In the genomic region with DNA sequence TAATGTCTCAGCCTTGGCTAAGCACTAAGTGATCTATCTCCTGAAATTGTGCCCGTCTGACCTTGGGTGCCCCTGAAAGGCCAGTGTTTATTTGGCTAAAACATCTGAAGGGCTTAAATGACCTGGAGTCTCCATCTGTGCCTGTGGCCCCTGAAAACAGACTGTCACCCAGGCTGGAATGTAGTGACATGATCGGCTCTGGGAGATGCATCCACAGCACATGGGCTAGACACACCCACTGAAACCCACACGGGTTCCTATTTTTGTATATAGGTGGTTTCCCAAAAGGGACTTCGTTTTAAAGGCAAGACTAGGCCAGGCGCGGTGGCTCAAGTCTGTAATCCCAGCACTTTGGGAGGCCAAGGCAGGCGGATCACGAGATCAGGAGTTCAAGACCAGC, we compare ENCODE assay signal across 9 cellular contexts. TPM values are rescaled to one million over a fixed set of nuclear protein-coding genes. Genes with fewer than 3 reads are reported as not detected.
A peak's percentile ranks its signal among the peaks of the same experiment; 100 is the strongest.
DNase-seq lines count a peak whose midpoint lies in the region; ATAC-seq and TF ChIP-seq lines count a peak whose summit lies in the region.
"Had no signal": no experiment of that assay in that cellular context is flagged by ENCODE, and none has a peak within 500 bp of the region (broad histone marks: within the 10 kb centered on the region; RNA-seq: fewer than 3 reads in every experiment).

No MANE protein-coding gene starts in this region.

- peak overlapping the region; percentile 79 to 88 (median 85) for H3K27ac Mint-ChIP-seq in CD4-positive, CD25-positive, alpha-beta regulatory T cell

- no peaks in the 10 kb centered on the region for H3K36me3 Mint-ChIP-seq in CD4-positive, CD25-positive, alpha-beta regulatory T cell

- peaks cover 3 to 47% (median 16%) of the 10 kb centered on the region in 4 donors for H3K4me1 Mint-ChIP-seq in CD4-positive, CD25-positive, alpha-beta regulatory T cell

- peak overlapping the region in 3 of 4 donors; percentile 8 to 81 (median 39) for H3K4me3 Mint-ChIP-seq in CD4-positive, CD25-positive, alpha-beta regulatory T cell

- H3K27me3 ChIP-seq in CD4-positive, CD25-positive, alpha-beta regulatory T cell (ENCODE audit: control insufficient read depth, insufficient read depth, low read length), result no peaks in the 10 kb centered on the region
- H3K27me3 ChIP-seq in WERI-Rb-1 (ENCODE audit: insufficient read depth, low read depth, severe bottlenecking) (no peaks in the 10 kb centered on the region), mucosa of rectum (ENCODE audit: control insufficient read depth in 2 of 2, insufficient read depth in 2 of 2, low read length in 2 of 2) (no peaks in the 10 kb centered on the region)

- peaks cover 4% of the 10 kb centered on the region for H3K27me3 Mint-ChIP-seq in CD4-positive, CD25-positive, alpha-beta regulatory T cell

- DNase-seq in CD4-positive, CD25-positive, alpha-beta regulatory T cell, result no peak
- DNase-seq in GM20000 (ENCODE audit: low spot score) (peak; percentile 73), WERI-Rb-1 (peak; percentile 91), SK-N-DZ (ENCODE audit: low spot score) (no peak), cortex of kidney (lab: John Stamatoyannopoulos, UW) (no peak)
- DNase-seq: DND-41 had no signal

- TF ChIP-seq CTCF in GM20000 (IDR thresholded peaks at IDR 0.05; ENCODE audit: extremely low read depth, missing control alignments) (no peak), WERI-Rb-1 (IDR thresholded peaks at IDR 0.05; ENCODE audit: low read depth, low read length) (no peak)

- peaks cover 21% of the 10 kb centered on the region for H3K4me1 ChIP-seq in CD4-positive, CD25-positive, alpha-beta regulatory T cell (ENCODE audit: control insufficient read depth, insufficient read depth, low read length, poor library complexity, severe bottlenecking)
- H3K4me1 ChIP-seq in mucosa of rectum (ENCODE audit: control insufficient read depth in 2 of 2, insufficient read depth in 2 of 2, low read length in 2 of 2), result peaks cover 9 to 23% of the 10 kb centered on the region in 2 donors

- H3K9ac ChIP-seq in mucosa of rectum (ENCODE audit: low read depth in 1 of 2, low read length in 2 of 2), result no peak overlapping the region

- H3K4me3 ChIP-seq in CD4-positive, CD25-positive, alpha-beta regulatory T cell (ENCODE audit: low read depth, low read length), result peak overlapping the region; percentile 44
- H3K4me3 ChIP-seq in WERI-Rb-1 (ENCODE audit: low read depth, low read length) (no peak overlapping the region), mucosa of rectum (ENCODE audit: low read length in 2 of 2) (peak overlapping the region in 1 of 2 donors; percentile 58)

- H3K27ac ChIP-seq in CD4-positive, CD25-positive, alpha-beta regulatory T cell (ENCODE audit: insufficient read depth, low read length, poor library complexity, severe bottlenecking), result peak overlapping the region; percentile 60
- H3K27ac ChIP-seq in WERI-Rb-1, result peak overlapping the region; percentile 64
- peak overlapping the region; percentile 50 to 58 for H3K27ac ChIP-seq in mucosa of rectum (ENCODE audit: low read depth in 2 of 2, low read length in 2 of 2)

- H3K9me3 ChIP-seq in CD4-positive, CD25-positive, alpha-beta regulatory T cell (ENCODE audit: control insufficient read depth in 2 of 2, low read length in 2 of 2), result no peaks in the 10 kb centered on the region
- H3K9me3 ChIP-seq in WERI-Rb-1 (ENCODE audit: severe bottlenecking) (no peaks in the 10 kb centered on the region), mucosa of rectum (ENCODE audit: control insufficient read depth in 2 of 2, low read length in 2 of 2) (no peaks in the 10 kb centered on the region)

- peaks cover 0 to 1% (median 0%) of the 10 kb centered on the region in 7 donors for H3K9me3 Mint-ChIP-seq in CD4-positive, CD25-positive, alpha-beta regulatory T cell

- no peaks in the 10 kb centered on the region for H3K36me3 ChIP-seq in CD4-positive, CD25-positive, alpha-beta regulatory T cell (ENCODE audit: control insufficient read depth, insufficient read depth, low read length)
- H3K36me3 ChIP-seq in WERI-Rb-1 (peaks cover 17% of the 10 kb centered on the region), mucosa of rectum (ENCODE audit: control insufficient read depth in 2 of 2, insufficient read depth in 2 of 2, low read length in 2 of 2) (no peaks in the 10 kb centered on the region)

- no peak for ATAC-seq in CD4-positive, CD25-positive, alpha-beta regulatory T cell (ENCODE audit: low read depth in 2 of 2)
- ATAC-seq in GM21528 (IDR thresholded peaks at IDR 0.05; ENCODE audit: low FRiP score, unreplicated experiment) (no peak), esophagus mucosa (no peak)

RNA-seq across cellular contexts. Expression of a gene that starts 13.5 kb away (rescaled TPM):
- total RNA-seq in CD4-positive, CD25-positive, alpha-beta regulatory T cell, result 1.6 TPM
- polyA plus RNA-seq in CD4-positive, CD25-positive, alpha-beta regulatory T cell, result under 1 TPM in 2 of 4 donors, not detected in 2; 0.25 to 0.78 TPM
- not detected in 2 replicates for polyA plus RNA-seq in SK-N-DZ (2014; cell fraction: cytosol; rRNA removed)
- 0.36 TPM in 1 of 2 replicates, not detected in the other for polyA plus RNA-seq in SK-N-DZ (2014; cell fraction: nucleus; rRNA removed)
- total RNA-seq in esophagus mucosa, result 1.7 TPM

RNA-seq across cellular contexts. Expression of a gene that starts 35.7 kb away (rescaled TPM):
- total RNA-seq in CD4-positive, CD25-positive, alpha-beta regulatory T cell, result 6.5 TPM
- polyA plus RNA-seq in CD4-positive, CD25-positive, alpha-beta regulatory T cell, result under 1 TPM in 3 of 4 donors, not detected in 1; 0.29 to 0.46 (median 0.35) TPM
- 82.7 and 89.1 TPM in 2 replicates for polyA plus RNA-seq in SK-N-DZ (2014; cell fraction: cytosol; rRNA removed)
- 32.9 and 40.2 TPM in 2 replicates for polyA plus RNA-seq in SK-N-DZ (2014; cell fraction: nucleus; rRNA removed)
- total RNA-seq in esophagus mucosa, result 16.1 TPM

RNA-seq across cellular contexts. Expression of a gene that starts 48.9 kb away (rescaled TPM):
- total RNA-seq in CD4-positive, CD25-positive, alpha-beta regulatory T cell, result 407 TPM
- polyA plus RNA-seq in CD4-positive, CD25-positive, alpha-beta regulatory T cell, result 10 to 100 TPM; 19.6 to 22.2 (median 21.2) TPM
- polyA plus RNA-seq in SK-N-DZ (2014; cell fraction: cytosol; rRNA removed), result 29.6 and 34.0 TPM in 2 replicates
- 62.2 and 84.2 TPM in 2 replicates for polyA plus RNA-seq in SK-N-DZ (2014; cell fraction: nucleus; rRNA removed)
- 26.4 TPM for total RNA-seq in esophagus mucosa

Comparison
In these comparisons a context has a peak if more than half of its experiments do, and no peak if none do; other contexts are left out.
1. DNase-seq: peak in GM20000 (single experiment) and WERI-Rb-1 (single experiment); none in CD4-positive, CD25-positive, alpha-beta regulatory T cell (0 of 3), SK-N-DZ (single experiment) and cortex of kidney (single experiment).
2. RNA of a gene that starts 48.9 kb away (total RNA-seq): 407 TPM in CD4-positive, CD25-positive, alpha-beta regulatory T cell (single experiment); 26.4 TPM in esophagus mucosa (single experiment); every median in the first group is over 10 times any median in the second.
3. Peak in every context shown above with its lines, with median percentiles within 50 percentile points of each other: H3K27ac ChIP-seq.